ENCODE assay signal across 8 cellular contexts in the genomic region with DNA sequence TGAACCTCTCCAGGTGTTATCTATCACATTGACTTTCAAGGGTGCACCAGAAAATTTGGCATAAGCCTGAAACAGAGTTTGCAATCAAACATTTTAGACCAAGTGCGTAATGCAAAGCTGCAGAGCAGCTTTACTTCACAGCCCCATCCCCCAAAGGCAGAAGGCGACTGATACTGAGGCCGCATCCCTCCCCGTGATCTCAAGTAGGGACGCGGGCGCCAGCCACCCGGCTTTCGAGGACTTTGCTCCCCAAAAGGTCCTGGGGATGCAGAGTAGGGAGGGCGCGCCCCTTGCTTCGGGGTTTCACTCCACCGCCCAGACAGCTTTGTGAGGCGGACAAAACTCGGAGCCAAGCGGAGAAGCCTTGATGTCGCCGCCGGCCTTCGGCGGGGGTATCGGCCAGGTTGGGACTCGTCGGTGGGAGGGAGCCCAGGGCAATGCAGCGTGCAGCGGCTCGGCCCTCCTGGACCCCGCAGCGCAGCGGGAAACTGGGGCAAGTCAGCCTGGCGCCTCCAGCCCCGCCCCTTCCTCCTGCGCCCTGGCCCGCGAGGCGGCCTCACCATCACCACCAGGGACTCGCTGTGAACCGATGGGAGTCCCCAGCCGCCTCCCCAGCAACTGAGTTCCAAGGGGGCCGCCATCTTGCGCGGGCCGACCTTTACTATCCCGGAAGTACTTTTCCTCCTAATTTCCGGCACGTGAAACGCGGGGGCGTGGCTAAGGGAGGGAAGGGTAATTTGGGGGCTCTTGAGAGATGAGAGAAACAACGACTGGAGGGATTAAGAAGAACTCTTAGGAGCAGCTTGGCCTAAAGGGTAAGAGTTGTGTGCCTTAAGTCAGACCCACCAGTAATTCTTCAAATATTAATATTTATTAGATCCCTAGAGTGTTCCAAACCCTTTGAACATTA. TPM values are rescaled to one million over a fixed set of nuclear protein-coding genes. Genes with fewer than 3 reads are reported as not detected.
A peak's percentile ranks its signal among the peaks of the same experiment; 100 is the strongest.
DNase-seq lines count a peak whose midpoint lies in the region; ATAC-seq and TF ChIP-seq lines count a peak whose summit lies in the region.

A gene with protein sequence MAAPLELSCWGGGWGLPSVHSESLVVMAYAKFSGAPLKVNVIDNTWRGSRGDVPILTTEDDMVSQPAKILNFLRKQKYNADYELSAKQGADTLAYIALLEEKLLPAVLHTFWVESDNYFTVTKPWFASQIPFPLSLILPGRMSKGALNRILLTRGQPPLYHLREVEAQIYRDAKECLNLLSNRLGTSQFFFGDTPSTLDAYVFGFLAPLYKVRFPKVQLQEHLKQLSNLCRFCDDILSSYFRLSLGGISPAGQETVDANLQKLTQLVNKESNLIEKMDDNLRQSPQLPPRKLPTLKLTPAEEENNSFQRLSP (minus strand): TSS at position 665 of the 910 bp plus-strand sequence. CDS start 24 bp downstream, at position 641.

- H3K4me2 ChIP-seq in neural cell (ENCODE audit: low read length): peak within 1 kb of the TSS; percentile 83

- TF ChIP-seq CTCF in fibroblast of villous mesenchyme (IDR thresholded peaks at IDR 0.05; ENCODE audit: insufficient read depth, low read depth, low read length) (no peak), neural cell (IDR thresholded peaks at IDR 0.05; ENCODE audit: poor library complexity, severe bottlenecking) (no peak)

- peaks cover 57% of the 10 kb centered on the region for H3K4me1 Mint-ChIP-seq in stimulated activated naive CD8-positive, alpha-beta T cell treated with anti-CD3 and anti-CD28 coated beads, Interleukin-15, amount 100 ng/mL, for 72 hours

- no peaks in the 10 kb centered on the region for H3F3A ChIP-seq in neural cell (ENCODE audit: insufficient read depth, low read length, poor library complexity, severe bottlenecking)

- ATAC-seq in GM21825 (IDR thresholded peaks at IDR 0.05; ENCODE audit: unreplicated experiment): peak; percentile 90
- ATAC-seq in stimulated activated naive CD8-positive, alpha-beta T cell treated with anti-CD3 and anti-CD28 coated beads, Interleukin-15, amount 100 ng/mL, for 72 hours: peak; percentile 91

- peak within 1 kb of the TSS; percentile 71 for H3K9ac ChIP-seq in neural cell (ENCODE audit: low read length)

- peaks cover 18% of the 10 kb centered on the region for H3K79me2 ChIP-seq in neural cell (replicated peaks; ENCODE audit: insufficient read depth, low read length)

- no peaks in the 10 kb centered on the region for H4K20me1 ChIP-seq in neural cell (ENCODE audit: insufficient read depth)

- H3K27me3 ChIP-seq in neural cell (ENCODE audit: insufficient read depth, low read depth, low read length): no peaks in the 10 kb centered on the region

- H2AFZ ChIP-seq in neural cell (ENCODE audit: low read depth, low read length): peak within 1 kb of the TSS; percentile 95

- H3K4me3 Mint-ChIP-seq in stimulated activated naive CD8-positive, alpha-beta T cell treated with anti-CD3 and anti-CD28 coated beads, Interleukin-15, amount 100 ng/mL, for 72 hours: peak within 1 kb of the TSS; percentile 86 to 91

- peaks cover 8% of the 10 kb centered on the region for H3K36me3 ChIP-seq in neural cell (ENCODE audit: insufficient read depth, low read length)

- H3K27ac Mint-ChIP-seq in stimulated activated naive CD8-positive, alpha-beta T cell treated with anti-CD3 and anti-CD28 coated beads, Interleukin-15, amount 100 ng/mL, for 72 hours: peak within 1 kb of the TSS; percentile 98 to 99

- TF ChIP-seq RAD21 in neural cell (conservative IDR thresholded peaks at IDR 0.05): no peak

- no peaks in the 10 kb centered on the region for H3K9me2 ChIP-seq in neural cell (ENCODE audit: insufficient read depth, low read length)

- H3K27ac ChIP-seq in neural cell (ENCODE audit: low read length): peak within 1 kb of the TSS; percentile 53

- H3K4me3 ChIP-seq in fibroblast of villous mesenchyme (ENCODE audit: low read depth, low read length) (peak within 1 kb of the TSS; percentile 97), neural cell (ENCODE audit: low read length) (peak within 1 kb of the TSS; percentile 79)

- peak; percentile 39 for TF ChIP-seq EP300 in neural cell (conservative IDR thresholded peaks at IDR 0.05; ENCODE audit: poor library complexity, severe bottlenecking)

- no peaks in the 10 kb centered on the region for H3K9me3 ChIP-seq in neural cell (ENCODE audit: low read length)

- H3K27me3 Mint-ChIP-seq in stimulated activated naive CD8-positive, alpha-beta T cell treated with anti-CD3 and anti-CD28 coated beads, Interleukin-15, amount 100 ng/mL, for 72 hours: no peaks in the 10 kb centered on the region

- DNase-seq in DMS79 (lab: John Stamatoyannopoulos, UW) (peak; percentile 86), M059J (ENCODE audit: low read depth) (peak; percentile 85), SHP77 treated with DMSO at 0.1 percent for 48 hours (lab: John Stamatoyannopoulos, UW) (peak; percentile 56), activated gamma-delta T cell (lab: John Stamatoyannopoulos, UW) (peak; percentile 55), fibroblast of villous mesenchyme (ENCODE audit: low read depth) (peak; percentile 77)
- peak; percentile 87 to 93 for DNase-seq in stimulated activated naive CD8-positive, alpha-beta T cell treated with anti-CD3 and anti-CD28 coated beads, Interleukin-15, amount 100 ng/mL, for 72 hours

- no peaks in the 10 kb centered on the region for H3K9me3 Mint-ChIP-seq in stimulated activated naive CD8-positive, alpha-beta T cell treated with anti-CD3 and anti-CD28 coated beads, Interleukin-15, amount 100 ng/mL, for 72 hours

TF ChIP-seq in neural cell, 6 proteins besides CTCF, POLR2A, EP300 and RAD21:
- TF ChIP-seq EZH2 (IDR thresholded peaks at IDR 0.05; ENCODE audit: borderline replicate concordance, insufficient read depth, low read length, poor library complexity, severe bottlenecking): no peak
- peak; percentile 77 for TF ChIP-seq REST (IDR thresholded peaks at IDR 0.05; ENCODE audit: borderline replicate concordance)
- no peak for TF ChIP-seq SMC3 (conservative IDR thresholded peaks at IDR 0.05; ENCODE audit: poor library complexity)
- peak; percentile 58 for TF ChIP-seq TAF1 (IDR thresholded peaks at IDR 0.05; ENCODE audit: low read depth)
- TF ChIP-seq MXI1 (conservative IDR thresholded peaks at IDR 0.05; ENCODE audit: poor library complexity, severe bottlenecking): peak; percentile 96
- TF ChIP-seq POLR2AphosphoS5 (IDR thresholded peaks at IDR 0.05): peak; percentile 92
TF ChIP-seq in neural cell: peak in this region for 4.

RNA-seq across cellular contexts. Expression of the gene that starts here (rescaled TPM):
- 10.2 and 10.8 TPM in 2 replicates for total RNA-seq in M059J (2014; rRNA removed; shearing (Covaris generic))
- total RNA-seq in fibroblast of villous mesenchyme: 12.5 and 13.2 TPM in 2 replicates
- polyA plus RNA-seq in neural cell: 19.4 and 20.8 TPM in 2 replicates
- polyA minus RNA-seq in neural cell: 25.3 and 26.7 TPM in 2 replicates

Comparison
In these comparisons a context has a peak if more than half of its experiments do, and no peak if none do; other contexts are left out.
1. Peak in every context shown above with its lines: DNase-seq, ATAC-seq, H3K4me3 ChIP-seq and H3K27ac ChIP-seq.